24 cellular contexts compared by ENCODE assay signal in genomic region chr13:105984236-105984635, GRCh38.
"Had no signal": no experiment of that assay in that cellular context is flagged by ENCODE, and none has a peak within 500 bp of the region (broad histone marks: within the 10 kb centered on the region; RNA-seq: fewer than 3 reads in every experiment).

No MANE protein-coding gene starts in this region.

- H3K4me1 Mint-ChIP-seq: activated naive CD8-positive, alpha-beta T cell treated with anti-CD3 and anti-CD28 coated beads, Interleukin-2, amount 10 ng/mL, durations not matched to agents 7 days and 5 days; natural killer cell had no signal

- FAIRE-seq: kidney had no signal

- H3K9me3 Mint-ChIP-seq: activated naive CD8-positive, alpha-beta T cell treated with anti-CD3 and anti-CD28 coated beads, Interleukin-2, amount 10 ng/mL, durations not matched to agents 7 days and 5 days; activated T-helper 2 cell treated with anti-CD3 and anti-CD28 coated beads, Interferon-gamma antibody, Interleukin-2, Interleukin-4, amounts not matched to agents 10 μg/mL and 5 μg/mL and 100 μg/mL, durations not matched to agents 14 hours and 24 hours and 36 hours; endodermal cell; T-helper 1 cell treated with Interleukin-12 subunit alpha and Interleukin-12 subunit beta and Interleukin-4 antibody, amounts not matched to agents 30 μg/mL and 1 μg/mL, for 36 hours; WTC11 had no signal

- H3K4me3 Mint-ChIP-seq: activated naive CD8-positive, alpha-beta T cell treated with anti-CD3 and anti-CD28 coated beads, Interleukin-2, amount 10 ng/mL, durations not matched to agents 7 days and 5 days; activated T-cell treated with anti-CD3 and anti-CD28 coated beads, Interleukin-2, amount 50 U/mL, for 4 hours; endodermal cell; natural killer cell; T-helper 1 cell treated with Interleukin-12 subunit alpha and Interleukin-12 subunit beta and Interleukin-4 antibody, amounts not matched to agents 30 μg/mL and 1 μg/mL, for 36 hours; WTC11 had no signal

- H3K27ac ChIP-seq: cardiac muscle cell, gastrocnemius medialis, heart left ventricle, left ventricle myocardium inferior, right atrium auricular region, thyroid gland had no signal

- H3K9me3 ChIP-seq: gastrocnemius medialis, heart left ventricle, left ventricle myocardium inferior, right atrium auricular region, thyroid gland had no signal

- H3K27me3 ChIP-seq: cardiac muscle cell, gastrocnemius medialis, heart left ventricle, right atrium auricular region, thyroid gland had no signal

- H3K36me3 Mint-ChIP-seq: activated naive CD8-positive, alpha-beta T cell treated with anti-CD3 and anti-CD28 coated beads, Interleukin-2, amount 10 ng/mL, durations not matched to agents 7 days and 5 days; natural killer cell; WTC11 had no signal

- ATAC-seq: activated T-cell treated with anti-CD3 and anti-CD28 coated beads, Interleukin-2, amount 50 U/mL, for 4 hours; gastrocnemius medialis; heart left ventricle; natural killer cell; stimulated activated naive CD8-positive, alpha-beta T cell treated with anti-CD3 and anti-CD28 coated beads, Interleukin-15, Interleukin-2, amounts not matched to agents 100 U/mL and 50 U/mL, for 24 hours; WTC11 had no signal

- H3K27ac Mint-ChIP-seq: activated naive CD8-positive, alpha-beta T cell treated with anti-CD3 and anti-CD28 coated beads, Interleukin-2, amount 10 ng/mL, durations not matched to agents 7 days and 5 days; activated T-helper 2 cell treated with anti-CD3 and anti-CD28 coated beads, Interferon-gamma antibody, Interleukin-2, Interleukin-4, amounts not matched to agents 10 μg/mL and 5 μg/mL and 100 μg/mL, durations not matched to agents 14 hours and 24 hours and 36 hours; endodermal cell; natural killer cell; progenitor cell of endocrine pancreas; T-helper 1 cell treated with Interleukin-12 subunit alpha and Interleukin-12 subunit beta and Interleukin-4 antibody, amounts not matched to agents 30 μg/mL and 1 μg/mL, for 36 hours; WTC11 had no signal

- H3K36me3 ChIP-seq: cardiac muscle cell, gastrocnemius medialis, heart left ventricle, left ventricle myocardium inferior, right atrium auricular region, thyroid gland had no signal

- H3K27me3 Mint-ChIP-seq: activated naive CD8-positive, alpha-beta T cell treated with anti-CD3 and anti-CD28 coated beads, Interleukin-2, amount 10 ng/mL, durations not matched to agents 7 days and 5 days; progenitor cell of endocrine pancreas had no signal

- H3K4me1 ChIP-seq: gastrocnemius medialis, heart left ventricle, left ventricle myocardium inferior, right atrium auricular region, thyroid gland had no signal

- DNase-seq: activated CD8-positive, alpha-beta memory T cell treated with anti-CD3 and anti-CD28 coated beads for 24 hours; activated CD8-positive, alpha-beta memory T cell treated with anti-CD3 and anti-CD28 coated beads, Interleukin-2, amount 50 U/mL, for 4 hours; activated naive CD4-positive, alpha-beta T cell treated with Interleukin-2 at 50 U/mL for 16 hours; activated naive CD8-positive, alpha-beta T cell treated with anti-CD3 and anti-CD28 coated beads, Interleukin-2, amount 10 ng/mL, durations not matched to agents 7 days and 5 days; activated T-cell treated with anti-CD3 and anti-CD28 coated beads, Interleukin-2, amount 50 U/mL, for 4 hours; amniotic stem cell; cortex of kidney; endodermal cell; gastrocnemius medialis; heart left ventricle; kidney; left ventricle myocardium inferior; midbrain; natural killer cell; stimulated activated CD4-positive, alpha-beta T cell treated with anti-CD3 and anti-CD28 coated beads, Interleukin-4, amount 100 ng/mL, for 24 hours; stimulated activated naive CD8-positive, alpha-beta T cell treated with anti-CD3 and anti-CD28 coated beads, Interleukin-15, Interleukin-2, amounts not matched to agents 100 U/mL and 50 U/mL, for 24 hours; T1000; thyroid gland had no signal

- H3K4me3 ChIP-seq: cardiac muscle cell, gastrocnemius medialis, heart left ventricle, left ventricle myocardium inferior, right atrium auricular region, thyroid gland had no signal
